ENCODE assay signal across 8 cellular contexts in genomic region chrX:46642145-46642544, GRCh38.
DNase-seq lines count a peak whose midpoint lies in the region; ATAC-seq and TF ChIP-seq lines count a peak whose summit lies in the region.

No MANE protein-coding gene starts in this region.

- in situ Hi-C loops in mammary epithelial cell (cut with MboI; ENCODE audit: low sequenced_read_pairs in 2 of 2) = no loop called here

- no peak overlapping the region for H2BK120ac ChIP-seq in mesenchymal stem cell (ENCODE audit: low read depth, low read length)

- no peaks in the 10 kb centered on the region for H3K79me1 ChIP-seq in mesenchymal stem cell (replicated peaks; ENCODE audit: low read length, poor library complexity, severe bottlenecking)

- H3K79me2 ChIP-seq in mammary epithelial cell (ENCODE audit: insufficient read depth, low read length) = no peaks in the 10 kb centered on the region

- peak; percentile 28 to 44 for TF ChIP-seq CTCF in mammary epithelial cell (conservative IDR thresholded peaks at IDR 0.05 in 1 of 2, IDR thresholded peaks at IDR 0.05 in 1 of 2; ENCODE audit: extremely low read depth in 1 of 2, insufficient read depth in 1 of 2, low read depth in 1 of 2, low read length in 2 of 2)

- H4K91ac ChIP-seq in mesenchymal stem cell (ENCODE audit: low read length) = no peak overlapping the region

- no peak overlapping the region for H4K8ac ChIP-seq in mesenchymal stem cell (ENCODE audit: low read length)

- H3K9me3 ChIP-seq in mammary epithelial cell (replicated peaks; ENCODE audit: insufficient read depth, low read length) (no peaks in the 10 kb centered on the region), mesenchymal stem cell (ENCODE audit: control insufficient read depth, low read length) (no peaks in the 10 kb centered on the region)

- dilution Hi-C loops in mammary epithelial cell (cut with HindIII; ENCODE audit: low sequenced_read_pairs) = no loop called here

- DNase-seq in activated T-cell treated with anti-CD3 and anti-CD28 coated beads, Interleukin-2, amount 50 U/mL, for 24 hours = peak; percentile 34
- DNase-seq in activated T-cell treated with anti-CD3 and anti-CD28 coated beads for 4 hours = no peak
- DNase-seq in NCI-H1694 (lab: John Stamatoyannopoulos, UW) = peak; percentile 13
- peak; percentile 12 for DNase-seq in mammary epithelial cell
- peak; percentile 54 for DNase-seq in mesenchymal stem cell
- no peak for DNase-seq in germinal center (ENCODE audit: low spot score)

- no peaks in the 10 kb centered on the region for H3K9me3 Mint-ChIP-seq in activated T-cell treated with anti-CD3 and anti-CD28 coated beads, Interleukin-2, amount 50 U/mL, for 24 hours

- H3K27me3 ChIP-seq in mammary epithelial cell (ENCODE audit: insufficient read depth, low read length) (no peaks in the 10 kb centered on the region), mesenchymal stem cell (ENCODE audit: control insufficient read depth in 1 of 2, insufficient read depth in 1 of 2, low read length in 2 of 2) (peaks cover 0 to 23% of the 10 kb centered on the region in 2 experiments)

- H3K27me3 Mint-ChIP-seq in activated T-cell treated with anti-CD3 and anti-CD28 coated beads, Interleukin-2, amount 50 U/mL, for 24 hours = peaks cover 30% of the 10 kb centered on the region

- peaks cover 10% of the 10 kb centered on the region for H3K36me3 Mint-ChIP-seq in activated T-cell treated with anti-CD3 and anti-CD28 coated beads, Interleukin-2, amount 50 U/mL, for 24 hours (ENCODE audit: low read depth)

- no peak overlapping the region for H3K27ac Mint-ChIP-seq in activated T-cell treated with anti-CD3 and anti-CD28 coated beads, Interleukin-2, amount 50 U/mL, for 24 hours

- H3K4me3 ChIP-seq in mammary epithelial cell (replicated peaks in 1 of 3; ENCODE audit: insufficient read depth in 1 of 3, low read depth in 2 of 3, low read length in 3 of 3) (no peak overlapping the region), mesenchymal stem cell (ENCODE audit: insufficient read depth in 1 of 2, low read depth in 1 of 2, low read length in 2 of 2) (no peak overlapping the region)

- CTCF ChIA-PET in mammary epithelial cell (lab: Charles Lee; ENCODE audit: low non-redundant PET) = no interaction called here

- H3K27ac ChIP-seq in mammary epithelial cell (ENCODE audit: insufficient read depth, low read depth, low read length) = no peak overlapping the region
- H3K27ac ChIP-seq in mesenchymal stem cell (ENCODE audit: low read length, poor library complexity, severe bottlenecking) = no peak overlapping the region

- H3K18ac ChIP-seq in mesenchymal stem cell (ENCODE audit: low read depth in 1 of 2, low read length in 2 of 2) = no peak overlapping the region

- H2BK5ac ChIP-seq in mesenchymal stem cell (ENCODE audit: low read depth, low read length, poor library complexity, severe bottlenecking) = no peak overlapping the region

- BruUV-seq in mammary epithelial cell (replicated peaks; lab: Mats Ljungman, UMichigan) = no TSS peak

- H3K4me2 ChIP-seq in mammary epithelial cell (ENCODE audit: insufficient read depth, low read depth, low read length) = no peak overlapping the region
- no peak overlapping the region for H3K4me2 ChIP-seq in mesenchymal stem cell (ENCODE audit: low read length, poor library complexity, severe bottlenecking)

- intact Hi-C loops in mammary epithelial cell (cut with micrococcal nuclease) = loop anchor here (1.0 to 5.0 kb wide), 3 partner anchors 69 to 260 kb away; partner anchors contain the start of gene CHST7

- peaks cover 2% of the 10 kb centered on the region for H3K36me3 ChIP-seq in mammary epithelial cell (ENCODE audit: insufficient read depth, low read length)
- peaks cover 9 to 20% of the 10 kb centered on the region in 2 experiments for H3K36me3 ChIP-seq in mesenchymal stem cell (ENCODE audit: control insufficient read depth in 1 of 2, insufficient read depth in 2 of 2, low read depth in 1 of 2, low read length in 2 of 2)

- ATAC-seq in HG02870 (IDR thresholded peaks at IDR 0.05; ENCODE audit: unreplicated experiment) (no peak), GM21529 (IDR thresholded peaks at IDR 0.05; ENCODE audit: unreplicated experiment) (no peak)

- H3K9ac ChIP-seq in mammary epithelial cell (ENCODE audit: insufficient read depth, low read length) (no peak overlapping the region), mesenchymal stem cell (ENCODE audit: low read length) (no peak overlapping the region)

- H2AK5ac ChIP-seq in mesenchymal stem cell (ENCODE audit: low read length, severe bottlenecking) = no peak overlapping the region

- no peak overlapping the region for H2BK15ac ChIP-seq in mesenchymal stem cell (ENCODE audit: low read depth, poor library complexity, severe bottlenecking)

- H3K4me3 Mint-ChIP-seq in activated T-cell treated with anti-CD3 and anti-CD28 coated beads, Interleukin-2, amount 50 U/mL, for 24 hours = no peak overlapping the region

- H2AFZ ChIP-seq in mammary epithelial cell (ENCODE audit: low read depth, low read length) (no peak overlapping the region), mesenchymal stem cell (ENCODE audit: low read depth, low read length) (no peak overlapping the region)

- H2BK12ac ChIP-seq in mesenchymal stem cell (ENCODE audit: low read length in 2 of 2) = no peak overlapping the region

- 50% methylated on average over 4 of the region's 4 CpGs for WGBS in mammary epithelial cell (ENCODE audit: low coverage, missing lambda C conversion rate)
- 67% methylated on average over 4 of the region's 4 CpGs for WGBS in mesenchymal stem cell

- H4K20me1 ChIP-seq in mammary epithelial cell (ENCODE audit: insufficient read depth, low read length) = no peaks in the 10 kb centered on the region

- H3K4me1 Mint-ChIP-seq in activated T-cell treated with anti-CD3 and anti-CD28 coated beads, Interleukin-2, amount 50 U/mL, for 24 hours (ENCODE audit: low read depth) = peaks cover 24% of the 10 kb centered on the region

- no peak overlapping the region for H3K4ac ChIP-seq in mesenchymal stem cell (ENCODE audit: low read depth in 1 of 2, low read length in 2 of 2)

- H3K23ac ChIP-seq in mesenchymal stem cell (ENCODE audit: low read length in 2 of 2) = no peak overlapping the region

- H3K14ac ChIP-seq in mesenchymal stem cell (ENCODE audit: low read length in 2 of 2) = no peak overlapping the region

- H3K4me1 ChIP-seq in mammary epithelial cell (ENCODE audit: insufficient read depth, low read length) = no peaks in the 10 kb centered on the region
- H3K4me1 ChIP-seq in mesenchymal stem cell (ENCODE audit: control insufficient read depth, insufficient read depth, low read depth, low read length) = no peaks in the 10 kb centered on the region

Comparison
In these comparisons a context has a peak if more than half of its experiments do, and no peak if none do; other contexts are left out.
1. DNase-seq: peak in activated T-cell treated with anti-CD3 and anti-CD28 coated beads, Interleukin-2, amount 50 U/mL, for 24 hours (single experiment), NCI-H1694 (single experiment), mammary epithelial cell (single experiment) and mesenchymal stem cell (single experiment); none in activated T-cell treated with anti-CD3 and anti-CD28 coated beads for 4 hours (single experiment) and germinal center (single experiment).